Comparison of ENCODE assay signal across 22 cellular contexts in the genomic region with DNA sequence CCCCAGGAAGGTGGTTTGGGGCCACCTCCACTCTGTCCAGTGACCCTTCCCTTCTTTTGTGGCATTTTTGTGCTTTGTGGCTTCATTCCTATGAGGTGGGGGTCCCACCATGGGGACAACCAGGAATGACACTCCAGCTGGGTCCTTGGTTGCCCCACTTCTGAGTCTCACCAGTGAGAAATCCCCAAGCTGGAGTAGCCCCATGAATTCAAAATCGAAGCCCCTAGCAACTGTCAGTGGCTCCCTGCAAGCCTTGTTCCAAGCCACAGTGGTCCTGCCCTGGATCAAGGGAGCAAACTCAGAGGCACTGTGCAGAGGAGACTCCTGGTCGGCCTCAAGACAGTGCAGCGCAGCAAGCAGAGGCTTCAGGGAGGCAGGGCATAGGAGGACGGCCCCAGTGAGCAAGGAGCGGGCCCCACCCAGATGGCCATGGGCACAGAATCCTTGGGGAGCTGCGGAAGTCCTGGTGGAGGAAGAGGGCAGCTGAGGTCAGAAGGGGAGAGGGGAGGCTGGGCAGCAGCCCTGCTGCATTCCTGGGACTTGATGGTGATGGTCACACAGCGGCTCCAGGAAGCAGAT.
DNase-seq lines count a peak whose midpoint lies in the region; ATAC-seq and TF ChIP-seq lines count a peak whose summit lies in the region.
"Had no signal": no experiment of that assay in that cellular context is flagged by ENCODE, and none has a peak within 500 bp of the region (broad histone marks: within the 10 kb centered on the region; RNA-seq: fewer than 3 reads in every experiment).

No MANE protein-coding gene starts in this region.

- H4K91ac ChIP-seq in neuronal stem cell (ENCODE audit: low read depth, low read length, poor library complexity) = no peak overlapping the region

- H3K23ac ChIP-seq in neuronal stem cell (ENCODE audit: low read depth, low read length, poor library complexity) = peak overlapping the region; percentile 67

- H2BK5ac ChIP-seq in neuronal stem cell (ENCODE audit: low read length) = peak overlapping the region; percentile 35

- peaks cover 0 to 12% of the 10 kb centered on the region in 2 donors for H3K4me1 ChIP-seq in neuronal stem cell (ENCODE audit: control insufficient read depth in 2 of 2, insufficient read depth in 1 of 2, low read depth in 1 of 2, low read length in 2 of 2)
- H3K4me1 ChIP-seq in transverse colon = peaks cover 4 to 17% (median 12%) of the 10 kb centered on the region in 4 donors
- H3K4me1 ChIP-seq in GM23248 (ENCODE audit: insufficient read depth) = no peaks in the 10 kb centered on the region
- H3K4me1 ChIP-seq: prostate gland had no signal

- H3K4me3 ChIP-seq in neuronal stem cell (ENCODE audit: low read length in 2 of 2) (no peak overlapping the region), transverse colon (no peak overlapping the region), GM23248 (no peak overlapping the region)
- H3K4me3 ChIP-seq: ascending aorta, mucosa of descending colon, prostate gland, SK-N-MC had no signal

- intact Hi-C loops in natural killer cell (cut with micrococcal nuclease) (no loop called here), transverse colon (cut with DNase I; ENCODE audit: low total_unique reads) (no loop called here)

- H2AK5ac ChIP-seq in neuronal stem cell (ENCODE audit: low read depth, low read length) = peak overlapping the region; percentile 68

- ATAC-seq in natural killer cell = no peak
- no peak for ATAC-seq in natural killer cell treated with Interleukin-12 subunit alpha and Interleukin-12 subunit beta and Interleukin-15 and Interleukin-18, amount 100 ng/mL, for 72 hours
- no peak for ATAC-seq in GM21423 (IDR thresholded peaks at IDR 0.05; ENCODE audit: unreplicated experiment)
- ATAC-seq: activated T-cell treated with anti-CD3 and anti-CD28 coated beads, Interleukin-2, amount 50 U/mL, for 72 hours; left lobe of liver; T-helper 17 cell had no signal

- H3K18ac ChIP-seq in neuronal stem cell (ENCODE audit: low read length) = peak overlapping the region; percentile 82

- H3K9me2 ChIP-seq in GM23248 (ENCODE audit: insufficient read depth) = no peaks in the 10 kb centered on the region

- TF ChIP-seq EP300 in transverse colon (IDR thresholded peaks at IDR 0.05; ENCODE audit: low read depth) = no peak

- H3K27ac ChIP-seq in neuronal stem cell (replicated peaks; ENCODE audit: low read length) (no peak overlapping the region), transverse colon (no peak overlapping the region), GM23248 (no peak overlapping the region)
- H3K27ac ChIP-seq: KMS-11, prostate gland, SK-N-MC had no signal

- H4K20me1 ChIP-seq in GM23248 (ENCODE audit: insufficient read depth) = no peaks in the 10 kb centered on the region

- H3K79me1 ChIP-seq in neuronal stem cell (ENCODE audit: low read depth, low read length) = peaks cover 2% of the 10 kb centered on the region

- H3K27me3 ChIP-seq in neuronal stem cell (ENCODE audit: control insufficient read depth in 3 of 3, insufficient read depth in 3 of 3, low read depth in 1 of 3, low read length in 3 of 3) (no peaks in the 10 kb centered on the region), transverse colon (no peaks in the 10 kb centered on the region), GM23248 (replicated peaks; ENCODE audit: insufficient read depth) (no peaks in the 10 kb centered on the region)
- H3K27me3 ChIP-seq: ascending aorta had no signal

- H2BK12ac ChIP-seq in neuronal stem cell (ENCODE audit: low read length) = no peak overlapping the region

- H3K36me3 ChIP-seq in neuronal stem cell (replicated peaks in 1 of 2; ENCODE audit: control insufficient read depth in 2 of 2, insufficient read depth in 2 of 2, low read length in 2 of 2) (no peaks in the 10 kb centered on the region), transverse colon (no peaks in the 10 kb centered on the region), GM23248 (ENCODE audit: low read depth) (no peaks in the 10 kb centered on the region)
- H3K36me3 ChIP-seq: ascending aorta, prostate gland had no signal

- H3K27ac Mint-ChIP-seq in natural killer cell (no peak overlapping the region), endothelial cell (ENCODE audit: unreplicated experiment) (no peak overlapping the region)
- H3K27ac Mint-ChIP-seq in natural killer cell treated with Interleukin-12 subunit alpha and Interleukin-12 subunit beta and Interleukin-15 and Interleukin-18, amount 100 ng/mL, for 72 hours = no peak overlapping the region
- H3K27ac Mint-ChIP-seq: activated T-cell treated with anti-CD3 and anti-CD28 coated beads, Interleukin-2, amount 50 U/mL, for 72 hours; T-helper 17 cell had no signal

- no peak overlapping the region for H2AFZ ChIP-seq in neuronal stem cell (ENCODE audit: low read length)
- no peak overlapping the region for H2AFZ ChIP-seq in GM23248

- H3K9ac ChIP-seq in neuronal stem cell (ENCODE audit: low read depth, low read length, poor library complexity) (peak overlapping the region; percentile 15), GM23248 (no peak overlapping the region)
- H3K9ac ChIP-seq: KMS-11 had no signal

- in situ Hi-C loops in transverse colon (cut with MboI; ENCODE audit: low pct_ligation_motif_present in 1 of 4, low pct_unique_long_range_greater_than_20kb in 1 of 4, low sequenced_read_pairs in 3 of 4) = no loop called here
- in situ Hi-C loops in GM23248 (cut with MboI) = no loop called here

- H3K4me2 ChIP-seq in neuronal stem cell (ENCODE audit: insufficient read depth, low read length, poor library complexity, severe bottlenecking) = no peak overlapping the region
- no peak overlapping the region for H3K4me2 ChIP-seq in GM23248 (ENCODE audit: unreplicated experiment)
- H3K4me2 ChIP-seq: KMS-11 had no signal

- H3K9me3 ChIP-seq in neuronal stem cell (replicated peaks in 1 of 2; ENCODE audit: control insufficient read depth in 2 of 2, insufficient read depth in 1 of 2, low read depth in 1 of 2, low read length in 2 of 2) (no peaks in the 10 kb centered on the region), transverse colon (no peaks in the 10 kb centered on the region), GM23248 (ENCODE audit: low read depth) (no peaks in the 10 kb centered on the region)
- H3K9me3 ChIP-seq: ascending aorta, mucosa of descending colon, prostate gland had no signal

- H2BK15ac ChIP-seq in neuronal stem cell (ENCODE audit: low read length) = peak overlapping the region; percentile 3

- WGBS in neuronal stem cell (ENCODE audit: extremely low coverage in 2 of 2, insufficient read length in 2 of 2, insufficient replicate concordance in 1 of 2), 2 donors = no CpG with 5 or more reads among the region's 7 CpGs
- 71% methylated on average over 7 of the region's 7 CpGs; no CpG with 5 or more reads in 1 of the 2 donors for WGBS in transverse colon (ENCODE audit: low coverage in 1 of 2), 2 donors
- 75 to 77% methylated on average over 7 of the region's 7 CpGs for WGBS in GM23248 (ENCODE audit: low coverage in 1 of 2, low lambda C conversion rate in 2 of 2, missing lambda C conversion rate in 2 of 2), 2 experiments

- H4K8ac ChIP-seq in neuronal stem cell (ENCODE audit: low read depth, low read length) = no peak overlapping the region

- no peaks in the 10 kb centered on the region for H3K79me2 ChIP-seq in GM23248 (ENCODE audit: insufficient read depth)

- DNase-seq in natural killer cell = peak; percentile 2
- no peak for DNase-seq in natural killer cell treated with Interleukin-12 subunit alpha and Interleukin-12 subunit beta and Interleukin-15 and Interleukin-18, amount 100 ng/mL, for 72 hours (ENCODE audit: low spot score)
- peak; percentile 3 for DNase-seq in endothelial cell (ENCODE audit: low spot score)
- DNase-seq in neuronal stem cell (ENCODE audit: low spot score) = no peak
- no peak for DNase-seq in transverse colon
- DNase-seq in GM23248 = no peak
- DNase-seq in NCI-H2227 (lab: John Stamatoyannopoulos, UW; ENCODE audit: unreplicated experiment) = no peak
- DNase-seq: activated naive CD4-positive, alpha-beta T cell treated with anti-CD3 and anti-CD28 coated beads, Interleukin-2, amount 50 U/mL, for 16 hours; activated T-cell treated with anti-CD3 and anti-CD28 coated beads, Interleukin-2, amount 50 U/mL, for 72 hours; C1 segment of cervical spinal cord; Calu3; mucosa of descending colon; MV-4-11; NCI-H526 treated with DMSO at 0.1 percent for 48 hours; T-helper 17 cell had no signal

- TF ChIP-seq CTCF in natural killer cell (IDR thresholded peaks at IDR 0.05) (no peak), endothelial cell (IDR thresholded peaks at IDR 0.05; ENCODE audit: unreplicated experiment) (no peak), transverse colon (IDR thresholded peaks at IDR 0.05) (no peak)

- H3K4me3 Mint-ChIP-seq in natural killer cell = no peak overlapping the region
- H3K4me3 Mint-ChIP-seq in natural killer cell treated with Interleukin-12 subunit alpha and Interleukin-12 subunit beta and Interleukin-15 and Interleukin-18, amount 100 ng/mL, for 72 hours = no peak overlapping the region
- H3K4me3 Mint-ChIP-seq in endothelial cell (ENCODE audit: unreplicated experiment) = no peak overlapping the region
- H3K4me3 Mint-ChIP-seq: activated T-cell treated with anti-CD3 and anti-CD28 coated beads, Interleukin-2, amount 50 U/mL, for 72 hours; central memory CD8-positive, alpha-beta T cell; T-helper 17 cell had no signal

- H3K27me3 Mint-ChIP-seq in natural killer cell (ENCODE audit: low read depth in 2 of 2) (peaks cover 0 to 6% of the 10 kb centered on the region in 2 donors), endothelial cell (ENCODE audit: unreplicated experiment) (peaks cover 8% of the 10 kb centered on the region)
- peaks cover 0 to 8% of the 10 kb centered on the region in 2 donors for H3K27me3 Mint-ChIP-seq in natural killer cell treated with Interleukin-12 subunit alpha and Interleukin-12 subunit beta and Interleukin-15 and Interleukin-18, amount 100 ng/mL, for 72 hours

- no peaks in the 10 kb centered on the region for H3F3A ChIP-seq in GM23248 (ENCODE audit: insufficient read depth)

- H3K36me3 Mint-ChIP-seq in natural killer cell (no peaks in the 10 kb centered on the region), endothelial cell (ENCODE audit: low read depth, unreplicated experiment) (peaks cover 3% of the 10 kb centered on the region)
- no peaks in the 10 kb centered on the region for H3K36me3 Mint-ChIP-seq in natural killer cell treated with Interleukin-12 subunit alpha and Interleukin-12 subunit beta and Interleukin-15 and Interleukin-18, amount 100 ng/mL, for 72 hours

- H3K14ac ChIP-seq in neuronal stem cell (ENCODE audit: low read length) = no peak overlapping the region

- no peak for TF ChIP-seq POLR2A in transverse colon (IDR thresholded peaks at IDR 0.05)

- no peak overlapping the region for H3K4ac ChIP-seq in neuronal stem cell (ENCODE audit: low read length)

- H3K9me3 Mint-ChIP-seq in natural killer cell = no peaks in the 10 kb centered on the region
- H3K9me3 Mint-ChIP-seq in natural killer cell treated with Interleukin-12 subunit alpha and Interleukin-12 subunit beta and Interleukin-15 and Interleukin-18, amount 100 ng/mL, for 72 hours = no peaks in the 10 kb centered on the region
- H3K9me3 Mint-ChIP-seq in endothelial cell (ENCODE audit: unreplicated experiment) = no peaks in the 10 kb centered on the region
- H3K9me3 Mint-ChIP-seq: activated T-cell treated with anti-CD3 and anti-CD28 coated beads, Interleukin-2, amount 50 U/mL, for 72 hours; central memory CD8-positive, alpha-beta T cell had no signal

- H3K4me1 Mint-ChIP-seq in natural killer cell (no peaks in the 10 kb centered on the region), endothelial cell (ENCODE audit: unreplicated experiment) (peaks cover 13% of the 10 kb centered on the region)
- H3K4me1 Mint-ChIP-seq in natural killer cell treated with Interleukin-12 subunit alpha and Interleukin-12 subunit beta and Interleukin-15 and Interleukin-18, amount 100 ng/mL, for 72 hours (ENCODE audit: low read depth in 2 of 2) = no peaks in the 10 kb centered on the region
- H3K4me1 Mint-ChIP-seq: central memory CD8-positive, alpha-beta T cell; T-helper 17 cell had no signal

- no peak overlapping the region for H2BK120ac ChIP-seq in neuronal stem cell (ENCODE audit: low read depth, low read length)

Comparison
In these comparisons a context has a peak if more than half of its experiments do, and no peak if none do; other contexts are left out.
1. DNase-seq: peak in natural killer cell (single experiment) and endothelial cell (single experiment); none in natural killer cell treated with Interleukin-12 subunit alpha and Interleukin-12 subunit beta and Interleukin-15 and Interleukin-18, amount 100 ng/mL, for 72 hours (single experiment), neuronal stem cell (single experiment), transverse colon (single experiment), GM23248 (single experiment) and NCI-H2227 (single experiment).